14 cellular contexts compared by ENCODE assay signal in the genomic region with DNA sequence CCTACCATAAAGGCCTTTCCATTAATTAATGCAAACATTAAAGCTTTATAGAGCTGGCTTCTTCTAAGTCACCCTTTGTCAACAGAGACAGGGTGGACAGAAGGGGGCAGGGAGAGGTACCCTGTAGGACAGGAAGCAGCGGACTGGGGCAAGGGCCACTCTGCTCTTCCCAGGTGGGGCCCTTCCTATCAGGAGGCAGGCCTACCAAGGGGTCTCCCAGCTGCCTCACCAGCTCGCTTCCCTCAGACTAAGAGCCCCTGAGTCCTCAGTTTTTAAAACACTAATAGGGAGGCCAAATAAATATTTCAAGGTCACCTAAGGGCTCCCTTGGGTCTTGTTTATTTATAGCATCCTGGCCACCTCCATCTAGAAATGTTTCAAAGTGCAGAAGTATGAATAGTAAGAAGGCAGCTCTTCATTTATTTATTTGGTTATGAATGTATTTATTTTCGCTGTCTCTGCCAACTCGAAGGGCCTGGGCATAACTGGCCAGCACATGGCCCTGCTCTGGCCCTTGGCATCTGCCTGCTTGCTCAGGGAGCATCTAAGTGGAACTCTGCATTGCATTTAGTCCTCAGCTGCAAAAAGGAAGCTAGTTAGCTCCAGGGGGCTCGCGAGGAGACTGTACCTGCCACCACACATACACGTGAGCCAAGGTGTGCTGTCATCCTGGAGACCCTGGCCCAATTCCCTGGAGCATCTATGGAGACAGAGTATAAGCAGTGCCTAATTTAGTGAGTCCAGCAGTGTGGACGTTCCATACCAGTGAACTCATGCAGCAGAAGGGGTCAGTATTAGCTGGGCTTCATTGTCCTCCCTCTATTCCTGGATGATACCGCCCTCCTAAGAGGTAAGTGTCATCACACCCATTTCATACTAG.
"Had no signal": no experiment of that assay in that cellular context is flagged by ENCODE, and none has a peak within 500 bp of the region (broad histone marks: within the 10 kb centered on the region; RNA-seq: fewer than 3 reads in every experiment).

No MANE protein-coding gene starts in this region.

- H3K4me1 ChIP-seq: prostate gland, right lobe of liver, uterus had no signal

- ATAC-seq: activated T-helper 17 cell treated with anti-CD3 and anti-CD28 coated beads, Interleukin-2, amount 50 U/mL, for 72 hours; right lobe of liver had no signal

- DNase-seq: activated B cell treated with CpG ODN at 0.5 μM for 24 hours; activated CD4-positive, alpha-beta T cell treated with anti-CD3 and anti-CD28 coated beads, Interleukin-2, amount 10 ng/mL, durations not matched to agents 7 days and 5 days; activated naive CD4-positive, alpha-beta T cell treated with anti-CD3 and anti-CD28 coated beads, Interleukin-2, amount 50 U/mL, for 16 hours; esophagus squamous epithelium; mesendoderm; nephron progenitor cell; occipital lobe; SW 1271; thyroid gland; uterus had no signal

- H3K9me3 ChIP-seq: esophagus squamous epithelium, prostate gland, right lobe of liver, thyroid gland, uterus had no signal

- H3K27me3 ChIP-seq: hepatocyte, right lobe of liver, thyroid gland, uterus had no signal

- H3K36me3 ChIP-seq: esophagus squamous epithelium, prostate gland, right lobe of liver, thyroid gland, uterus had no signal

- H3K27ac ChIP-seq: esophagus squamous epithelium, hepatocyte, prostate gland, right lobe of liver, thyroid gland, uterus had no signal

- H3K4me3 ChIP-seq: esophagus squamous epithelium, hepatocyte, prostate gland, right lobe of liver, thyroid gland, uterus had no signal
